16 cellular contexts compared by ENCODE assay signal in the genomic region with DNA sequence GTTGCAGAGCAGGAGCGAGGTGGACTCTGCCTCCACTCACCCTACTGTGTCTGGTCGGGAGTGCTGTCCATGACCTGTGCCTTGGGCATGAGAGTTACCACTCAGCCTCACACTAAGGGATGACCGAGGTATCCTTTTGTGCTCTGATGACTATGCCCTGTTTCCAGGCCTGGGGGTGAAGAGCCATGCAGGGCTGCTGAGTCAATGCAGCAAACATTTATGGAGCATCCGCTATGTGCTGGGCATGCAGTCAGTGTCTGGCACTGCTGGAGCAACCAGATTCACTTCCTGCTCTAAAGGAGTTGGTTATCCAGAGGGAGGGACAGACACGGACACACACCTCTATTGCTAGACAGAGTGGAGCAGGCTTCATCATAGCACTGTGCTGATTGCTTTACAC. TPM values are rescaled to one million over a fixed set of nuclear protein-coding genes. Genes with fewer than 3 reads are reported as not detected.
A peak's percentile ranks its signal among the peaks of the same experiment; 100 is the strongest.
DNase-seq lines count a peak whose midpoint lies in the region; ATAC-seq, FAIRE-seq and TF ChIP-seq lines count a peak whose summit lies in the region.
"Had no signal": no experiment of that assay in that cellular context is flagged by ENCODE, and none has a peak within 500 bp of the region (broad histone marks: within the 10 kb centered on the region; RNA-seq: fewer than 3 reads in every experiment).

No MANE protein-coding gene starts in this region.

- no peak for FAIRE-seq in A549 (lab: Jason Lieb, UNC)
- no peak for FAIRE-seq in GM19239 (lab: Jason Lieb, UNC)

- H3K36me3 Mint-ChIP-seq in T-helper 2 cell treated with Interferon-gamma antibody and Interleukin-4, amounts not matched to agents 5 μg/mL and 100 μg/mL, for 36 hours (ENCODE audit: low read depth) = no peaks in the 10 kb centered on the region
- no peaks in the 10 kb centered on the region for H3K36me3 Mint-ChIP-seq in activated T-cell treated with anti-CD3 and anti-CD28 coated beads, Interleukin-2, amount 50 U/mL, for 72 hours (ENCODE audit: insufficient read depth in 2 of 2)
- H3K36me3 Mint-ChIP-seq: activated naive CD8-positive, alpha-beta T cell; neural progenitor cell had no signal

- TF ChIP-seq CTCF in A549 (IDR thresholded peaks at IDR 0.05) = no peak

- peak; percentile 91 to 92 for ATAC-seq in A549
- ATAC-seq in activated T-cell treated with anti-CD3 and anti-CD28 coated beads, Interleukin-2, amount 50 U/mL, for 72 hours (replicated peaks in 1 of 2) = no peak
- ATAC-seq: left ventricle myocardium superior had no signal

- no peak for TF ChIP-seq POLR2A in A549 (IDR thresholded peaks at IDR 0.05; ENCODE audit: low read length)

- peak; percentile 80 to 85 for DNase-seq in A549 (ENCODE audit: low read depth in 1 of 2, low spot score in 1 of 2)
- DNase-seq in HK-2 (ENCODE audit: unreplicated experiment) = peak; percentile 86
- DNase-seq in adipocyte (ENCODE audit: low read depth) = peak; percentile 64
- peak; percentile 90 for DNase-seq in kidney glomerular epithelial cell (lab: John Stamatoyannopoulos, UW)
- DNase-seq in T-helper 2 cell treated with Interferon-gamma antibody and Interleukin-4, amounts not matched to agents 5 μg/mL and 100 μg/mL, for 36 hours (ENCODE audit: low spot score) = no peak
- no peak for DNase-seq in NCI-H774 (lab: John Stamatoyannopoulos, UW)
- DNase-seq in activated T-cell treated with anti-CD3 and anti-CD28 coated beads, Interleukin-2, amount 50 U/mL, for 72 hours = no peak
- DNase-seq in GM19239 (ENCODE audit: insufficient read length, low spot score) = no peak
- DNase-seq: AML-193, left ventricle myocardium superior, Peyer's patch, upper lobe of left lung had no signal

- no peak for TF ChIP-seq RAD21 in A549 (conservative IDR thresholded peaks at IDR 0.05 in 1 of 2, IDR thresholded peaks at IDR 0.05 in 1 of 2)

- TF ChIP-seq EP300 in A549 (IDR thresholded peaks at IDR 0.05) = no peak

- no peaks in the 10 kb centered on the region for H3K9me3 Mint-ChIP-seq in T-helper 2 cell treated with Interferon-gamma antibody and Interleukin-4, amounts not matched to agents 5 μg/mL and 100 μg/mL, for 36 hours
- no peaks in the 10 kb centered on the region for H3K9me3 Mint-ChIP-seq in activated T-cell treated with anti-CD3 and anti-CD28 coated beads, Interleukin-2, amount 50 U/mL, for 72 hours
- H3K9me3 Mint-ChIP-seq: dendritic cell treated with granulocyte-macrophage colony-stimulating factor and Interleukin-4, amounts not matched to agents 40 ng/mL and 50 ng/mL, for 4 days; neural progenitor cell had no signal

- CTCF ChIA-PET in A549 (lab: Yijun Ruan, JAX) = interaction anchor here (1.2 to 3.6 kb wide), 3 partner anchors 13 to 51 kb away, joined by 3 to 20 read pairs (median 4); no protein-coding TSS in a partner anchor

- H3K4me1 ChIP-seq in A549 (peaks cover 39% of the 10 kb centered on the region), adipocyte (ENCODE audit: control insufficient read depth, insufficient read depth, low read length) (no peaks in the 10 kb centered on the region)
- H3K4me1 ChIP-seq: neural progenitor cell, Peyer's patch, upper lobe of left lung had no signal

- WGBS in A549 (ENCODE audit: missing lambda C conversion rate) = 9% methylated on average over 5 of the region's 5 CpGs

- H3K4me3 ChIP-seq in A549 (no peak overlapping the region), adipocyte (ENCODE audit: low read length) (no peak overlapping the region)
- H3K4me3 ChIP-seq: neural progenitor cell, Peyer's patch, upper lobe of left lung had no signal

- no peak overlapping the region for H3K9ac ChIP-seq in adipocyte (ENCODE audit: low read length)
- H3K9ac ChIP-seq: neural progenitor cell had no signal

- no peak overlapping the region for H3K27ac Mint-ChIP-seq in T-helper 2 cell treated with Interferon-gamma antibody and Interleukin-4, amounts not matched to agents 5 μg/mL and 100 μg/mL, for 36 hours
- no peak overlapping the region for H3K27ac Mint-ChIP-seq in activated T-cell treated with anti-CD3 and anti-CD28 coated beads, Interleukin-2, amount 50 U/mL, for 72 hours
- H3K27ac Mint-ChIP-seq: activated naive CD8-positive, alpha-beta T cell; dendritic cell treated with granulocyte-macrophage colony-stimulating factor and Interleukin-4, amounts not matched to agents 40 ng/mL and 50 ng/mL, for 4 days; neural progenitor cell had no signal

- peak overlapping the region; percentile 65 to 78 for H3K27ac ChIP-seq in A549
- H3K27ac ChIP-seq: neural progenitor cell, Peyer's patch, upper lobe of left lung had no signal

- H3K4me1 Mint-ChIP-seq in T-helper 2 cell treated with Interferon-gamma antibody and Interleukin-4, amounts not matched to agents 5 μg/mL and 100 μg/mL, for 36 hours (ENCODE audit: low read depth) = peaks cover 30% of the 10 kb centered on the region
- peaks cover 13% of the 10 kb centered on the region for H3K4me1 Mint-ChIP-seq in activated T-cell treated with anti-CD3 and anti-CD28 coated beads, Interleukin-2, amount 50 U/mL, for 72 hours (ENCODE audit: low read depth)
- H3K4me1 Mint-ChIP-seq: neural progenitor cell had no signal

- no peaks in the 10 kb centered on the region for H3K9me3 ChIP-seq in A549
- no peaks in the 10 kb centered on the region for H3K9me3 ChIP-seq in adipocyte (ENCODE audit: control insufficient read depth, low read length)
- H3K9me3 ChIP-seq: Peyer's patch, upper lobe of left lung had no signal

- no peaks in the 10 kb centered on the region for H3K36me3 ChIP-seq in adipocyte (ENCODE audit: control insufficient read depth, insufficient read depth, low read length, severe bottlenecking)
- H3K36me3 ChIP-seq: neural progenitor cell, Peyer's patch, upper lobe of left lung had no signal

- POLR2A ChIA-PET in A549 (lab: Yijun Ruan, JAX) = interaction anchor here (1.0 kb wide), 1 partner anchor 64 kb away, joined by 3 read pairs; no protein-coding TSS in a partner anchor

- H3K4me2 ChIP-seq in A549 = peak overlapping the region; percentile 61
- H3K4me2 ChIP-seq: neural progenitor cell had no signal

- peaks cover 10% of the 10 kb centered on the region for H3K27me3 Mint-ChIP-seq in T-helper 2 cell treated with Interferon-gamma antibody and Interleukin-4, amounts not matched to agents 5 μg/mL and 100 μg/mL, for 36 hours (ENCODE audit: low read depth)
- peaks cover 23% of the 10 kb centered on the region for H3K27me3 Mint-ChIP-seq in activated T-cell treated with anti-CD3 and anti-CD28 coated beads, Interleukin-2, amount 50 U/mL, for 72 hours (ENCODE audit: low read depth)

- peaks cover 41% of the 10 kb centered on the region for H3K27me3 ChIP-seq in adipocyte (replicated peaks; ENCODE audit: control insufficient read depth, insufficient read depth, low read length)
- H3K27me3 ChIP-seq: Peyer's patch, upper lobe of left lung had no signal

- no peak overlapping the region for H3K4me3 Mint-ChIP-seq in T-helper 2 cell treated with Interferon-gamma antibody and Interleukin-4, amounts not matched to agents 5 μg/mL and 100 μg/mL, for 36 hours
- H3K4me3 Mint-ChIP-seq in activated T-cell treated with anti-CD3 and anti-CD28 coated beads, Interleukin-2, amount 50 U/mL, for 72 hours = no peak overlapping the region
- H3K4me3 Mint-ChIP-seq: activated naive CD8-positive, alpha-beta T cell; dendritic cell treated with granulocyte-macrophage colony-stimulating factor and Interleukin-4, amounts not matched to agents 40 ng/mL and 50 ng/mL, for 4 days; neural progenitor cell had no signal

TF ChIP-seq in A549, 52 proteins besides CTCF, POLR2A, EP300 and RAD21:
- TF ChIP-seq HOXA7 (CRISPR knock-in tag; IDR thresholded peaks at IDR 0.05) = no peak
- no peak for TF ChIP-seq FOXS1 (CRISPR knock-in tag; IDR thresholded peaks at IDR 0.05)
- no peak for TF ChIP-seq FOSL2 (IDR thresholded peaks at IDR 0.05)
- TF ChIP-seq FOSL2 (CRISPR knock-in tag; IDR thresholded peaks at IDR 0.05) = peak; percentile 70
- peak; percentile 30 for TF ChIP-seq MAFK (IDR thresholded peaks at IDR 0.05; ENCODE audit: partially characterized antibody)
- TF ChIP-seq, protein P1, sequence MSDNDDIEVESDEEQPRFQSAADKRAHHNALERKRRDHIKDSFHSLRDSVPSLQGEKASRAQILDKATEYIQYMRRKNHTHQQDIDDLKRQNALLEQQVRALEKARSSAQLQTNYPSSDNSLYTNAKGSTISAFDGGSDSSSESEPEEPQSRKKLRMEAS (IDR thresholded peaks at IDR 0.05) = peak; percentile 85

RNA-seq across cellular contexts. Expression of a gene that starts 7.6 kb away (rescaled TPM):
- 13.3 and 17.0 TPM in 2 replicates for polyA plus RNA-seq in A549 (2011; rRNA removed)
- 14.1 and 16.8 TPM in 2 replicates for polyA plus RNA-seq in A549 (2012; cell fraction: cytosol; rRNA removed)
- polyA plus RNA-seq in A549 (2012; cell fraction: nucleus; rRNA removed) = 20.1 and 21.2 TPM in 2 replicates
- polyA plus RNA-seq in A549 (2017; fragmentation: RNase III; extraction: RNeasy Plus Mini Kit Qiagen cat#74134 plus additional on column Dnase treatment) = 19.5 to 21.3 TPM (median 20.8 TPM) in 3 replicates
- 23.9 and 28.2 TPM in 2 replicates for polyA minus RNA-seq in A549 (2011; rRNA and poly(A)+ RNA removed)
- total RNA-seq in activated T-cell treated with anti-CD3 and anti-CD28 coated beads, Interleukin-2, amount 50 U/mL, for 72 hours = under 1 TPM; 0.19 to 0.48 TPM
- total RNA-seq: G401, left ventricle myocardium superior had no signal

Comparison
In these comparisons a context has a peak if more than half of its experiments do, and no peak if none do; other contexts are left out.
1. ATAC-seq: peak in A549 (2 of 2); none in activated T-cell treated with anti-CD3 and anti-CD28 coated beads, Interleukin-2, amount 50 U/mL, for 72 hours (0 of 2).
2. DNase-seq: peak in A549 (2 of 2), HK-2 (single experiment), adipocyte (single experiment) and kidney glomerular epithelial cell (single experiment); none in T-helper 2 cell treated with Interferon-gamma antibody and Interleukin-4, amounts not matched to agents 5 μg/mL and 100 μg/mL, for 36 hours (single experiment), NCI-H774 (single experiment), activated T-cell treated with anti-CD3 and anti-CD28 coated beads, Interleukin-2, amount 50 U/mL, for 72 hours (0 of 2) and GM19239 (single experiment).